ENCODE assay signal across 22 cellular contexts in the genomic region with DNA sequence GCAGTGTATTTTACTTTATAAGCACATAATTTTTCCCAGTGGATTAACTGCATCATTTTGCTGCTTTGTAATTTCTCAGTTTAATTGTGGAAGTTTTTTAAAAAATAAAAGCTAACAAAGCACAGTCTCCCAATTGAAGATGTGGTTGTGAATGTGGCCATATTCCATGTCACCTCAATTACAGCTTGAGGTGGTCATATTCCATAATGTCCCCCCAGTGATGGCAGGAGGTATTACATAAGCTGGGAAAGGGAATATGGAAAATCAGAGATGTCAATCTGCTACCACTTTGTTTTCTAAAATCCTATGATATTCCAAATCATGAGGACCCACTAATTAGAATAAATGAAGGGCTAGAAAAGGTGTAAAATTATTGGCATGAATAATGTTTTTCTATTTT.
DNase-seq lines count a peak whose midpoint lies in the region; TF ChIP-seq lines count a peak whose summit lies in the region.
"Had no signal": no experiment of that assay in that cellular context is flagged by ENCODE, and none has a peak within 500 bp of the region (broad histone marks: within the 10 kb centered on the region; RNA-seq: fewer than 3 reads in every experiment).

No MANE protein-coding gene starts in this region.

- intact Hi-C loops in PC-9 (cut with micrococcal nuclease; ENCODE audit: unreplicated experiment): no loop called here

- no peak overlapping the region for H3K27ac ChIP-seq in PC-9
- no peak overlapping the region for H3K27ac ChIP-seq in smooth muscle cell (ENCODE audit: low read depth)
- H3K27ac ChIP-seq: neutrophil, tibial nerve, WERI-Rb-1 had no signal

- H3K4me1 ChIP-seq in PC-9 (replicated peaks; ENCODE audit: insufficient read depth): no peaks in the 10 kb centered on the region
- H3K4me1 ChIP-seq in smooth muscle cell (ENCODE audit: low read depth): no peaks in the 10 kb centered on the region
- H3K4me1 ChIP-seq: tibial nerve had no signal

- H3K9ac ChIP-seq in smooth muscle cell (ENCODE audit: low read depth): no peak overlapping the region

- H3K9me3 ChIP-seq in PC-9 (ENCODE audit: insufficient read depth, low read depth) (no peaks in the 10 kb centered on the region), smooth muscle cell (replicated peaks; ENCODE audit: low read depth) (no peaks in the 10 kb centered on the region)
- H3K9me3 ChIP-seq: neutrophil, tibial nerve had no signal

- no peak overlapping the region for H2AFZ ChIP-seq in PC-9
- no peak overlapping the region for H2AFZ ChIP-seq in smooth muscle cell (ENCODE audit: low read depth)

- no TSS peak for BruUV-seq in PC-9 (replicated peaks; lab: Mats Ljungman, UMichigan)

- H3K27me3 ChIP-seq in PC-9 (ENCODE audit: insufficient read depth, low read depth): no peaks in the 10 kb centered on the region
- H3K27me3 ChIP-seq in smooth muscle cell (ENCODE audit: low read depth): no peaks in the 10 kb centered on the region
- H3K27me3 ChIP-seq: neutrophil, tibial nerve had no signal

- POLR2A ChIA-PET in PC-9 (lab: Charles Lee; ENCODE audit: unreplicated experiment): interaction anchor here (0.5 kb wide), 1 partner anchor 125 kb away, joined by 8 read pairs; no protein-coding TSS in a partner anchor

- no peaks in the 10 kb centered on the region for H3K79me2 ChIP-seq in PC-9 (ENCODE audit: low read depth)
- H3K79me2 ChIP-seq in smooth muscle cell (ENCODE audit: low read depth): no peaks in the 10 kb centered on the region

- H3K4me3 ChIP-seq in PC-9 (no peak overlapping the region), fibroblast of the aortic adventitia (ENCODE audit: low read depth, low read length) (no peak overlapping the region), smooth muscle cell (no peak overlapping the region)
- H3K4me3 ChIP-seq: tibial nerve had no signal

- H3K4me2 ChIP-seq in PC-9 (no peak overlapping the region), smooth muscle cell (no peak overlapping the region)

- CTCF ChIA-PET in PC-9 (lab: Charles Lee): no interaction called here

- no peaks in the 10 kb centered on the region for H4K20me1 ChIP-seq in PC-9 (ENCODE audit: insufficient read depth)
- H4K20me1 ChIP-seq in smooth muscle cell (ENCODE audit: low read depth): no peaks in the 10 kb centered on the region

- peak; percentile 41; the same call in 1 of the 2 replicates for TF ChIP-seq CTCF in PC-9 (conservative IDR thresholded peaks at IDR 0.05)
- peak; percentile 18 for TF ChIP-seq CTCF in fibroblast of the aortic adventitia (IDR thresholded peaks at IDR 0.05; ENCODE audit: insufficient read depth, low read length)
- TF ChIP-seq CTCF in smooth muscle cell (IDR thresholded peaks at IDR 0.05; ENCODE audit: borderline replicate concordance, insufficient read depth, poor library complexity, severe bottlenecking): peak; percentile 31

- no peaks in the 10 kb centered on the region for H3F3A ChIP-seq in PC-9 (ENCODE audit: insufficient read depth, low read depth)
- H3F3A ChIP-seq in smooth muscle cell (ENCODE audit: low read depth): no peaks in the 10 kb centered on the region

- DNase-seq in NCI-H748 (lab: John Stamatoyannopoulos, UW; ENCODE audit: unreplicated experiment) (peak; percentile 38), NCI-H748 treated with DMSO at 0.1 percent for 48 hours (lab: John Stamatoyannopoulos, UW) (no peak), PC-9 (no peak), fibroblast of the aortic adventitia (ENCODE audit: low read depth) (no peak), smooth muscle cell (lab: John Stamatoyannopoulos, UW; ENCODE audit: unreplicated experiment) (no peak), NCI-H524 treated with DMSO at 0.1 percent for 48 hours (lab: John Stamatoyannopoulos, UW) (no peak), AML-193 (lab: John Stamatoyannopoulos, UW) (no peak), NCI-H1930 (lab: John Stamatoyannopoulos, UW) (no peak)
- DNase-seq: ACHN; activated CD4-positive, alpha-beta T cell treated with anti-CD3 and anti-CD28 coated beads, Interleukin-2, amount 50 U/mL, for 48 hours; activated naive CD4-positive, alpha-beta T cell treated with Interleukin-2 at 50 U/mL for 16 hours; CD4-positive, alpha-beta memory T cell; foreskin fibroblast; left cardiac atrium; midbrain; right cardiac atrium; SHP77; stimulated activated naive CD8-positive, alpha-beta T cell treated with anti-CD3 and anti-CD28 coated beads, Interleukin-15, Interleukin-2, amounts not matched to agents 100 U/mL and 50 U/mL, for 24 hours; T-helper 17 cell; WERI-Rb-1 had no signal

- H3K36me3 ChIP-seq in PC-9 (ENCODE audit: low read depth) (no peaks in the 10 kb centered on the region), smooth muscle cell (ENCODE audit: low read depth) (no peaks in the 10 kb centered on the region)
- H3K36me3 ChIP-seq: neutrophil, tibial nerve, WERI-Rb-1 had no signal

- H3K9me2 ChIP-seq in PC-9 (ENCODE audit: insufficient read depth): no peaks in the 10 kb centered on the region
